1 cellular context compared by ENCODE assay signal in the genomic region with DNA sequence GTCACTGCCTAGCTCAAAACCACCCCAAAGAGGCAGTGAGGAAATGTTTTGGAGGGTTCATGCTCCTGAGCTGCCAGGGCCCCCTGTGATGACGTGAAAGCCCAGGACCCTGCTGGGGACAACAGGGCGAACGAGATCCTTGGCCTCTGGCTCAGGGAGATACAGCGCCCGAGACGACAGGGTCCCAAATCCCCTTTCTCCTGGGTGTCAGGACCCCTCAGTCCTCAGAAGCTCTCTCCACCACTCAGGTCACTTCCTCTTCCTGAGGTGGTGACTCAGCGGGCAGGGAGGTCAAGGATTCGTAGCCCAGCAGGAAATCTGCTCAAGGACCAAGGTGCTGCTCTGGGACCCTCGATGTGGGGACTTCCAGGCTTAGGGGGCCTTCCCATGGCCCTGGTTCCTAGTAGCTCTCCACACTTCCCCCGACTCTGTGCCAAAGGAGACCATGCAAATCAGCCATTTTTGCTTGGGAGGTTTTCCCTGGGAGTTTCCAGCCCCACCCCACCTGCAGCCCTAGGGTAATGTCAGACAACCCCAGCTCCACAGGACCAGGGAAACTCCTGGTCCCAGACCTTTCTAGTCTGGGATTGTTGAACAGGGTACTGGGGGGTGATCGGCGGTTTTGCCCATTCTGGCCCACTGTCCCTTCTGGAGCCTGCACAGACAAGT.
TF ChIP-seq lines count a peak whose summit lies in the region.

No MANE protein-coding gene starts in this region.

TF ChIP-seq in K562, 482 proteins besides CTCF, POLR2A, EP300 and RAD21 (continued from another document and continues in another):
- TF ChIP-seq ZNF263 (CRISPR knock-in tag; IDR thresholded peaks at IDR 0.05; ENCODE audit: borderline replicate concordance) (peak; percentile 30; the same call in 1 of the 2 replicates), MYC (IDR thresholded peaks at IDR 0.05; ENCODE audit: low read depth, low read length) (no peak), MYC (CRISPR knock-in tag; IDR thresholded peaks at IDR 0.05; ENCODE audit: borderline replicate concordance, low read depth) (no peak), ZBED1 (IDR thresholded peaks at IDR 0.05) (no peak), SMARCA5 (IDR thresholded peaks at IDR 0.05) (peak; percentile 70), KAT2B (IDR thresholded peaks at IDR 0.05; ENCODE audit: low read depth, low read length) (no peak), ZNF274 (IDR thresholded peaks at IDR 0.05; ENCODE audit: borderline replicate concordance, low read depth, low read length) (no peak), FOXP1 (CRISPR knock-in tag; IDR thresholded peaks at IDR 0.05) (no peak), ZNF668 (CRISPR knock-in tag; IDR thresholded peaks at IDR 0.05) (0 out of 2 replicates have a peak, but pooled peaks have one; percentile 14), MAFG (tag; conservative IDR thresholded peaks at IDR 0.05) (0 out of 2 replicates have a peak, but pooled peaks have one; percentile 19), ZNF583 (CRISPR knock-in tag; IDR thresholded peaks at IDR 0.05) (0 out of 2 replicates have a peak, but pooled peaks have one; percentile 11), ZNF766 (CRISPR knock-in tag; conservative IDR thresholded peaks at IDR 0.05) (peak; percentile 77), RB1 (IDR thresholded peaks at IDR 0.05; ENCODE audit: low read depth) (no peak), NFE2 (IDR thresholded peaks at IDR 0.05; ENCODE audit: low read depth) (peak; percentile 75), ZNF551 (CRISPR knock-in tag; IDR thresholded peaks at IDR 0.05) (no peak), JUN (IDR thresholded peaks at IDR 0.05; ENCODE audit: borderline replicate concordance, low read depth, low read length) (peak; percentile 54; the same call in 1 of the 2 replicates), JUN (CRISPR knock-in tag; IDR thresholded peaks at IDR 0.05; ENCODE audit: borderline replicate concordance) (no peak), KDM5B (IDR thresholded peaks at IDR 0.05; ENCODE audit: insufficient replicate concordance, low read depth, low read length) (no peak), NR4A1 (CRISPR knock-in tag; IDR thresholded peaks at IDR 0.05) (no peak), NR4A1 (tag; IDR thresholded peaks at IDR 0.05) (no peak), CREM (IDR thresholded peaks at IDR 0.05; ENCODE audit: low read depth) (peak; percentile 61; the same call in 1 of the 2 replicates), ZNF324 (CRISPR knock-in tag; IDR thresholded peaks at IDR 0.05) (no peak), NR2C1 (IDR thresholded peaks at IDR 0.05) (peak; percentile 47; the same call in 1 of the 2 replicates), NR2C1 (tag; IDR thresholded peaks at IDR 0.05) (peak; percentile 70), CREB1 (IDR thresholded peaks at IDR 0.05) (no peak), CREB1 (CRISPR knock-in tag; IDR thresholded peaks at IDR 0.05) (0 out of 2 replicates have a peak, but pooled peaks have one; percentile 3), SIN3B (IDR thresholded peaks at IDR 0.05; ENCODE audit: low read depth) (no peak), ZNF780A (CRISPR knock-in tag; IDR thresholded peaks at IDR 0.05) (no peak), COPS2 (conservative IDR thresholded peaks at IDR 0.05) (no peak)
- TF ChIP-seq, protein P1, sequence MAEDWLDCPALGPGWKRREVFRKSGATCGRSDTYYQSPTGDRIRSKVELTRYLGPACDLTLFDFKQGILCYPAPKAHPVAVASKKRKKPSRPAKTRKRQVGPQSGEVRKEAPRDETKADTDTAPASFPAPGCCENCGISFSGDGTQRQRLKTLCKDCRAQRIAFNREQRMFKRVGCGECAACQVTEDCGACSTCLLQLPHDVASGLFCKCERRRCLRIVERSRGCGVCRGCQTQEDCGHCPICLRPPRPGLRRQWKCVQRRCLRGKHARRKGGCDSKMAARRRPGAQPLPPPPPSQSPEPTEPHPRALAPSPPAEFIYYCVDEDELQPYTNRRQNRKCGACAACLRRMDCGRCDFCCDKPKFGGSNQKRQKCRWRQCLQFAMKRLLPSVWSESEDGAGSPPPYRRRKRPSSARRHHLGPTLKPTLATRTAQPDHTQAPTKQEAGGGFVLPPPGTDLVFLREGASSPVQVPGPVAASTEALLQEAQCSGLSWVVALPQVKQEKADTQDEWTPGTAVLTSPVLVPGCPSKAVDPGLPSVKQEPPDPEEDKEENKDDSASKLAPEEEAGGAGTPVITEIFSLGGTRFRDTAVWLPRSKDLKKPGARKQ (CRISPR knock-in tag; IDR thresholded peaks at IDR 0.05), result no peak
- TF ChIP-seq, protein P2, sequence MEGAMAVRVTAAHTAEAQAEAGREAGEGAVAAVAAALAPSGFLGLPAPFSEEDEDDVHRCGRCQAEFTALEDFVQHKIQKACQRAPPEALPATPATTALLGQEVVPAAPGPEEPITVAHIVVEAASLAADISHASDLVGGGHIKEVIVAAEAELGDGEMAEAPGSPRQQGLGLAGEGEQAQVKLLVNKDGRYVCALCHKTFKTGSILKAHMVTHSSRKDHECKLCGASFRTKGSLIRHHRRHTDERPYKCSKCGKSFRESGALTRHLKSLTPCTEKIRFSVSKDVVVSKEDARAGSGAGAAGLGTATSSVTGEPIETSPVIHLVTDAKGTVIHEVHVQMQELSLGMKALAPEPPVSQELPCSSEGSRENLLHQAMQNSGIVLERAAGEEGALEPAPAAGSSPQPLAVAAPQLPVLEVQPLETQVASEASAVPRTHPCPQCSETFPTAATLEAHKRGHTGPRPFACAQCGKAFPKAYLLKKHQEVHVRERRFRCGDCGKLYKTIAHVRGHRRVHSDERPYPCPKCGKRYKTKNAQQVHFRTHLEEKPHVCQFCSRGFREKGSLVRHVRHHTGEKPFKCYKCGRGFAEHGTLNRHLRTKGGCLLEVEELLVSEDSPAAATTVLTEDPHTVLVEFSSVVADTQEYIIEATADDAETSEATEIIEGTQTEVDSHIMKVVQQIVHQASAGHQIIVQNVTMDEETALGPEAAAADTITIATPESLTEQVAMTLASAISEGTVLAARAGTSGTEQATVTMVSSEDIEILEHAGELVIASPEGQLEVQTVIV (CRISPR knock-in tag; IDR thresholded peaks at IDR 0.05; ENCODE audit: borderline replicate concordance), result no peak
- TF ChIP-seq, protein P3, sequence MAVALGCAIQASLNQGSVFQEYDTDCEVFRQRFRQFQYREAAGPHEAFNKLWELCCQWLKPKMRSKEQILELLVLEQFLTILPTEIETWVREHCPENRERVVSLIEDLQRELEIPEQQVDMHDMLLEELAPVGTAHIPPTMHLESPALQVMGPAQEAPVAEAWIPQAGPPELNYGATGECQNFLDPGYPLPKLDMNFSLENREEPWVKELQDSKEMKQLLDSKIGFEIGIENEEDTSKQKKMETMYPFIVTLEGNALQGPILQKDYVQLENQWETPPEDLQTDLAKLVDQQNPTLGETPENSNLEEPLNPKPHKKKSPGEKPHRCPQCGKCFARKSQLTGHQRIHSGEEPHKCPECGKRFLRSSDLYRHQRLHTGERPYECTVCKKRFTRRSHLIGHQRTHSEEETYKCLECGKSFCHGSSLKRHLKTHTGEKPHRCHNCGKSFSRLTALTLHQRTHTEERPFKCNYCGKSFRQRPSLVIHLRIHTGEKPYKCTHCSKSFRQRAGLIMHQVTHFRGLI (CRISPR knock-in tag; IDR thresholded peaks at IDR 0.05), result no peak
- TF ChIP-seq, protein P4, sequence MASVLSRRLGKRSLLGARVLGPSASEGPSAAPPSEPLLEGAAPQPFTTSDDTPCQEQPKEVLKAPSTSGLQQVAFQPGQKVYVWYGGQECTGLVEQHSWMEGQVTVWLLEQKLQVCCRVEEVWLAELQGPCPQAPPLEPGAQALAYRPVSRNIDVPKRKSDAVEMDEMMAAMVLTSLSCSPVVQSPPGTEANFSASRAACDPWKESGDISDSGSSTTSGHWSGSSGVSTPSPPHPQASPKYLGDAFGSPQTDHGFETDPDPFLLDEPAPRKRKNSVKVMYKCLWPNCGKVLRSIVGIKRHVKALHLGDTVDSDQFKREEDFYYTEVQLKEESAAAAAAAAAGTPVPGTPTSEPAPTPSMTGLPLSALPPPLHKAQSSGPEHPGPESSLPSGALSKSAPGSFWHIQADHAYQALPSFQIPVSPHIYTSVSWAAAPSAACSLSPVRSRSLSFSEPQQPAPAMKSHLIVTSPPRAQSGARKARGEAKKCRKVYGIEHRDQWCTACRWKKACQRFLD (CRISPR knock-in tag; IDR thresholded peaks at IDR 0.05), result peak; percentile 64; the same call in 1 of the 2 replicates
- TF ChIP-seq, protein P5, sequence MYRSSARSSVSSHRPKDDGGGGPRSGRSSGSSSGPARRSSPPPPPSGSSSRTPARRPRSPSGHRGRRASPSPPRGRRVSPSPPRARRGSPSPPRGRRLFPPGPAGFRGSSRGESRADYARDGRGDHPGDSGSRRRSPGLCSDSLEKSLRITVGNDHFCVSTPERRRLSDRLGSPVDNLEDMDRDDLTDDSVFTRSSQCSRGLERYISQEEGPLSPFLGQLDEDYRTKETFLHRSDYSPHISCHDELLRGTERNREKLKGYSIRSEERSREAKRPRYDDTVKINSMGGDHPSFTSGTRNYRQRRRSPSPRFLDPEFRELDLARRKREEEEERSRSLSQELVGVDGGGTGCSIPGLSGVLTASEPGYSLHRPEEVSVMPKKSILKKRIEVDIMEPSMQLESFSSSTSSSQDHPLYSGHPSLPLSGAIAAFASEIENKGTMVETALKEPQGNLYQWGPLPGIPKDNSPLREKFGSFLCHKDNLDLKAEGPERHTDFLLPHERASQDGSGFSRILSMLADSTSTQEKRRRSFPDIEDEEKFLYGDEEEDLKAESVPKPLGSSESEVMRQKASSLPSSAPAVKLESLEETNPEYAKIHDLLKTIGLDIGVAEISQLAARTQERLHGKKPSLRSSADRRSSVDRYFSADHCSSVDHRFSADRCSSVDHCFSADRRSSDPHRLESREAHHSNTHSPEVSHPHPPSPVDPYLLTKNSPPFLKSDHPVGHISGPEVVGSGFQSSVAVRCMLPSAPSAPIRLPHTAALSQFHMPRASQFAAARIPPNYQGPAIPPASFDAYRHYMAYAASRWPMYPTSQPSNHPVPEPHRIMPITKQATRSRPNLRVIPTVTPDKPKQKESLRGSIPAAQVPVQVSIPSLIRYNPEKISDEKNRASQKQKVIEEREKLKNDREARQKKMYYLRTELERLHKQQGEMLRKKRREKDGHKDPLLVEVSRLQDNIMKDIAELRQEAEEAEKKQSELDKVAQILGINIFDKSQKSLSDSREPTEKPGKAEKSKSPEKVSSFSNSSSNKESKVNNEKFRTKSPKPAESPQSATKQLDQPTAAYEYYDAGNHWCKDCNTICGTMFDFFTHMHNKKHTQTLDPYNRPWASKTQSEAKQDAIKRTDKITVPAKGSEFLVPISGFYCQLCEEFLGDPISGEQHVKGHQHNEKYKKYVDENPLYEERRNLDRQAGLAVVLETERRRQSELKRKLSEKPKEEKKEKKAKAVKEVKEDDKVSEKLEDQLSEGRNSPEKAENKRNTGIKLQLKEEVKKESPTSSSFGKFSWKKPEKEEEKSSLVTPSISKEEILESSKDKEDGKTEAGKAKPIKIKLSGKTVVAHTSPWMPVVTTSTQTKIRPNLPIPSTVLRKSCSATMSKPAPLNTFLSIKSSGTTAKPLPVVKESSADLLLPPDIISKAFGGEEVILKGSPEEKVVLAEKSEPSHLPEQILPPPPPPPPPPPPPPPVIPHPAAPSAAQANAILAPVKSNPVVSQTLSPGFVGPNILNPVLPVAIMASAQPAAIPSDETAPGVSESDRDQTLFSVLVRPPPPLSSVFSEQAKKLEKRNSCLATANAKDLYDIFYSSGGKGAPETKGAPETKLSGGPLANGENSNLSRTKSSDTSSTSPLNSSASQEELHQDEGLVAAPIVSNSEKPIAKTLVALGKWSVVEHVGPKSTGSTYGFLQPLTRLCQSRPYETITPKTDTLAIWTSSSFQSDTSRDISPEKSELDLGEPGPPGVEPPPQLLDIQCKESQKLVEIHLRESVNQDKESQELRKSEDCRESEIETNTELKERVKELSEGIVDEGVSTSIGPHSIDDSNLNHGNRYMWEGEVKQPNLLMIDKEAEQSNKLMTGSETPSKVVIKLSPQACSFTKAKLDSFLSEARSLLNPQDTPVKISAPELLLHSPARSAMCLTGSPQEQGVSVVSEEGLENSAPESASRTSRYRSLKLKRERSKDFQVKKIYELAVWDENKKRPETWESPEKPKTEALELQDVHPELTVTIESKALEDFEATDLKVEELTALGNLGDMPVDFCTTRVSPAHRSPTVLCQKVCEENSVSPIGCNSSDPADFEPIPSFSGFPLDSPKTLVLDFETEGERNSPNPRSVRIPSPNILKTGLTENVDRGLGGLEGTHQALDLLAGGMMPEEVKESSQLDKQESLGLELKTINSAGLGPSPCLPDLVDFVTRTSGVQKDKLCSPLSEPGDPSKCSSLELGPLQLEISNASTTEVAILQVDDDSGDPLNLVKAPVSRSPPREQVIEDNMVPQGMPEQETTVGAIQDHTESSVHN (IDR thresholded peaks at IDR 0.05; ENCODE audit: borderline replicate concordance in 1 of 2, low read depth in 1 of 2), result no peak
- TF ChIP-seq, protein P6, sequence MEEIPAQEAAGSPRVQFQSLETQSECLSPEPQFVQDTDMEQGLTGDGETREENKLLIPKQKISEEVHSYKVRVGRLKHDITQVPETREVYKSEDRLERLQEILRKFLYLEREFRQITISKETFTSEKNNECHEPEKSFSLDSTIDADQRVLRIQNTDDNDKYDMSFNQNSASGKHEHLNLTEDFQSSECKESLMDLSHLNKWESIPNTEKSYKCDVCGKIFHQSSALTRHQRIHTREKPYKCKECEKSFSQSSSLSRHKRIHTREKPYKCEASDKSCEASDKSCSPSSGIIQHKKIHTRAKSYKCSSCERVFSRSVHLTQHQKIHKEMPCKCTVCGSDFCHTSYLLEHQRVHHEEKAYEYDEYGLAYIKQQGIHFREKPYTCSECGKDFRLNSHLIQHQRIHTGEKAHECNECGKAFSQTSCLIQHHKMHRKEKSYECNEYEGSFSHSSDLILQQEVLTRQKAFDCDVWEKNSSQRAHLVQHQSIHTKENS (CRISPR knock-in tag; IDR thresholded peaks at IDR 0.05), result no peak
- TF ChIP-seq, protein P7, sequence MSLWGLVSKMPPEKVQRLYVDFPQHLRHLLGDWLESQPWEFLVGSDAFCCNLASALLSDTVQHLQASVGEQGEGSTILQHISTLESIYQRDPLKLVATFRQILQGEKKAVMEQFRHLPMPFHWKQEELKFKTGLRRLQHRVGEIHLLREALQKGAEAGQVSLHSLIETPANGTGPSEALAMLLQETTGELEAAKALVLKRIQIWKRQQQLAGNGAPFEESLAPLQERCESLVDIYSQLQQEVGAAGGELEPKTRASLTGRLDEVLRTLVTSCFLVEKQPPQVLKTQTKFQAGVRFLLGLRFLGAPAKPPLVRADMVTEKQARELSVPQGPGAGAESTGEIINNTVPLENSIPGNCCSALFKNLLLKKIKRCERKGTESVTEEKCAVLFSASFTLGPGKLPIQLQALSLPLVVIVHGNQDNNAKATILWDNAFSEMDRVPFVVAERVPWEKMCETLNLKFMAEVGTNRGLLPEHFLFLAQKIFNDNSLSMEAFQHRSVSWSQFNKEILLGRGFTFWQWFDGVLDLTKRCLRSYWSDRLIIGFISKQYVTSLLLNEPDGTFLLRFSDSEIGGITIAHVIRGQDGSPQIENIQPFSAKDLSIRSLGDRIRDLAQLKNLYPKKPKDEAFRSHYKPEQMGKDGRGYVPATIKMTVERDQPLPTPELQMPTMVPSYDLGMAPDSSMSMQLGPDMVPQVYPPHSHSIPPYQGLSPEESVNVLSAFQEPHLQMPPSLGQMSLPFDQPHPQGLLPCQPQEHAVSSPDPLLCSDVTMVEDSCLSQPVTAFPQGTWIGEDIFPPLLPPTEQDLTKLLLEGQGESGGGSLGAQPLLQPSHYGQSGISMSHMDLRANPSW (CRISPR knock-in tag; IDR thresholded peaks at IDR 0.05), result 0 out of 2 replicates have a peak, but pooled peaks have one; percentile 69
- TF ChIP-seq, protein P8, sequence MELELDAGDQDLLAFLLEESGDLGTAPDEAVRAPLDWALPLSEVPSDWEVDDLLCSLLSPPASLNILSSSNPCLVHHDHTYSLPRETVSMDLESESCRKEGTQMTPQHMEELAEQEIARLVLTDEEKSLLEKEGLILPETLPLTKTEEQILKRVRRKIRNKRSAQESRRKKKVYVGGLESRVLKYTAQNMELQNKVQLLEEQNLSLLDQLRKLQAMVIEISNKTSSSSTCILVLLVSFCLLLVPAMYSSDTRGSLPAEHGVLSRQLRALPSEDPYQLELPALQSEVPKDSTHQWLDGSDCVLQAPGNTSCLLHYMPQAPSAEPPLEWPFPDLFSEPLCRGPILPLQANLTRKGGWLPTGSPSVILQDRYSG (tag; conservative IDR thresholded peaks at IDR 0.05; ENCODE audit: low read depth), result 0 out of 2 replicates have a peak, but pooled peaks have one; percentile 47
